Comparison of ENCODE assay signal across 1 cellular context in genomic region chr7:156156734-156157408, GRCh38.
TF ChIP-seq lines count a peak whose summit lies in the region.

No MANE protein-coding gene starts in this region.

TF ChIP-seq in GM12878, 131 proteins besides CTCF, POLR2A, EP300 and RAD21 (continued from another document):
- TF ChIP-seq ATF2 (IDR thresholded peaks at IDR 0.05; ENCODE audit: low read length) = no peak
- TF ChIP-seq KLF5 (IDR thresholded peaks at IDR 0.05; ENCODE audit: partially characterized antibody) = no peak
- TF ChIP-seq SMARCA5 (IDR thresholded peaks at IDR 0.05) = no peak
- no peak for TF ChIP-seq ZBTB4 (CRISPR knock-in tag; IDR thresholded peaks at IDR 0.05)
- TF ChIP-seq IRF5 (IDR thresholded peaks at IDR 0.05; ENCODE audit: borderline replicate concordance) = no peak
- no peak for TF ChIP-seq USF1 (IDR thresholded peaks at IDR 0.05; ENCODE audit: borderline replicate concordance, extremely low read length, insufficient read depth, low read depth, low read length)
- TF ChIP-seq HDAC2 (IDR thresholded peaks at IDR 0.05) = no peak
- no peak for TF ChIP-seq STAT1 (conservative IDR thresholded peaks at IDR 0.05)
- TF ChIP-seq POLR2AphosphoS5 (IDR thresholded peaks at IDR 0.05; ENCODE audit: low read length) = no peak
- TF ChIP-seq PML (IDR thresholded peaks at IDR 0.05; ENCODE audit: low read length) = no peak
- no peak for TF ChIP-seq CUX1 (IDR thresholded peaks at IDR 0.05; ENCODE audit: insufficient replicate concordance, low read depth, low read length)
- TF ChIP-seq ZNF24 (IDR thresholded peaks at IDR 0.05) = no peak
- no peak for TF ChIP-seq REST (IDR thresholded peaks at IDR 0.05; ENCODE audit: low read depth, low read length)
- TF ChIP-seq MXI1 (IDR thresholded peaks at IDR 0.05; ENCODE audit: low read depth, low read length) = no peak
